15 cellular contexts compared by ENCODE assay signal in genomic region chr5:89418821-89419085, GRCh38.
DNase-seq lines count a peak whose midpoint lies in the region; ATAC-seq, FAIRE-seq and TF ChIP-seq lines count a peak whose summit lies in the region.
"Had no signal": no experiment of that assay in that cellular context is flagged by ENCODE, and none has a peak within 500 bp of the region (broad histone marks: within the 10 kb centered on the region; RNA-seq: fewer than 3 reads in every experiment).

No MANE protein-coding gene starts in this region.

- H2AFZ ChIP-seq in H1 (ENCODE audit: low read length) = peak overlapping the region; percentile 61; the same call in 1 of the 2 replicates
- H2AFZ ChIP-seq: GM23338 had no signal

- H3K4me3 Mint-ChIP-seq in CD14-positive monocyte (no peak overlapping the region), immature natural killer cell (no peak overlapping the region)
- H3K4me3 Mint-ChIP-seq in activated T-helper 17 cell treated with anti-CD3 and anti-CD28 coated beads, Interleukin-2, amount 50 U/mL, for 72 hours = no peak overlapping the region
- H3K4me3 Mint-ChIP-seq: CD4-positive, CD25-positive, alpha-beta regulatory T cell; GM23338 had no signal

- H3K36me3 ChIP-seq in H1 (ENCODE audit: control insufficient read depth in 2 of 4, insufficient read depth in 4 of 4, low read length in 3 of 4) (no peaks in the 10 kb centered on the region), HAP-1 (replicated peaks) (no peaks in the 10 kb centered on the region)

- no peak overlapping the region for H2BK15ac ChIP-seq in H1 (ENCODE audit: low read length)

- TF ChIP-seq CTCF in CD14-positive monocyte (IDR thresholded peaks at IDR 0.05) (no peak), H1 (IDR thresholded peaks at IDR 0.05; ENCODE audit: control extremely low read depth in 1 of 3, insufficient read depth in 1 of 3, low read depth in 1 of 3, low read length in 3 of 3) (no peak)

- TF ChIP-seq RAD21 in H1 (IDR thresholded peaks at IDR 0.05 in 1 of 2, conservative IDR thresholded peaks at IDR 0.05 in 1 of 2; ENCODE audit: low read depth in 2 of 2, low read length in 2 of 2) = no peak

- in situ Hi-C loops in HAP-1 (cut with MboI; ENCODE audit: low sequenced_read_pairs) = no loop called here

- H3K9me3 ChIP-seq in H1 (ENCODE audit: insufficient read depth in 2 of 2, low read depth in 1 of 2, low read length in 1 of 2) (no peaks in the 10 kb centered on the region), HAP-1 (no peaks in the 10 kb centered on the region)

- POLR2A ChIA-PET in H1 (lab: Charles Lee; ENCODE audit: partially characterized antibody) = no interaction called here

- peak overlapping the region; percentile 62 to 90 (median 76) for H3K27ac Mint-ChIP-seq in CD14-positive monocyte
- H3K27ac Mint-ChIP-seq in activated T-helper 17 cell treated with anti-CD3 and anti-CD28 coated beads, Interleukin-2, amount 50 U/mL, for 72 hours = no peak overlapping the region
- H3K27ac Mint-ChIP-seq in immature natural killer cell = no peak overlapping the region
- H3K27ac Mint-ChIP-seq: CD4-positive, CD25-positive, alpha-beta regulatory T cell; GM23338 had no signal

- H3K56ac ChIP-seq in H1 (replicated peaks; ENCODE audit: insufficient read length, low read depth, low read length) = no peak overlapping the region

- no peak overlapping the region for H3K14ac ChIP-seq in H1 (ENCODE audit: insufficient read length)

- H3K27ac ChIP-seq in H1 (ENCODE audit: low read depth, low read length) = no peak overlapping the region

- H3K36me3 Mint-ChIP-seq in CD14-positive monocyte = peaks cover 15 to 27% of the 10 kb centered on the region in 2 donors
- no peaks in the 10 kb centered on the region for H3K36me3 Mint-ChIP-seq in activated T-helper 17 cell treated with anti-CD3 and anti-CD28 coated beads, Interleukin-2, amount 50 U/mL, for 72 hours (ENCODE audit: low read depth)
- peaks cover 0 to 5% (median 0%) of the 10 kb centered on the region in 3 donors for H3K36me3 Mint-ChIP-seq in immature natural killer cell
- H3K36me3 Mint-ChIP-seq: CD4-positive, CD25-positive, alpha-beta regulatory T cell had no signal

- 92% methylated on average over 2 of the region's 2 CpGs; no CpG with 5 or more reads in 1 of the 2 experiments for WGBS in H1 (ENCODE audit: extremely low coverage in 1 of 2, insufficient coverage in 1 of 2, insufficient read length in 1 of 2, insufficient replicate concordance in 2 of 2, low coverage in 1 of 2, low lambda C conversion rate in 2 of 2, missing lambda C conversion rate in 1 of 2), 2 experiments

- no peak overlapping the region for H2BK12ac ChIP-seq in H1 (ENCODE audit: low read depth, low read length)

- no peak overlapping the region for H4K8ac ChIP-seq in H1 (ENCODE audit: extremely low read depth, insufficient read depth, low read length)

- intact Hi-C loops in CD14-positive monocyte (cut with micrococcal nuclease) = no loop called here

- no peak for ATAC-seq in activated T-helper 17 cell treated with anti-CD3 and anti-CD28 coated beads, Interleukin-2, amount 50 U/mL, for 72 hours (replicated peaks)
- ATAC-seq: GM12878, GM23338, HCT116 had no signal

- TF ChIP-seq EP300 in H1 (IDR thresholded peaks at IDR 0.05; ENCODE audit: borderline replicate concordance in 1 of 2, low read depth in 2 of 2, low read length in 2 of 2) = no peak

- no peak overlapping the region for H2AK5ac ChIP-seq in H1 (ENCODE audit: low read depth, low read length)

- H3K23me2 ChIP-seq in H1 (ENCODE audit: low read depth, low read length) = no peaks in the 10 kb centered on the region

- no peak for FAIRE-seq in H1 (lab: Jason Lieb, UNC)
- FAIRE-seq: A204.1, GM12878, GM18507 had no signal

- H4K20me1 ChIP-seq in H1 (replicated peaks in 1 of 2; ENCODE audit: control insufficient read depth in 1 of 2, insufficient read depth in 2 of 2, low read length in 2 of 2) = no peaks in the 10 kb centered on the region

- H3K9me3 Mint-ChIP-seq in CD14-positive monocyte (peaks cover 20 to 40% (median 27%) of the 10 kb centered on the region in 7 donors), immature natural killer cell (peaks cover 0 to 17% (median 0%) of the 10 kb centered on the region in 6 donors)
- peaks cover 19% of the 10 kb centered on the region for H3K9me3 Mint-ChIP-seq in activated T-helper 17 cell treated with anti-CD3 and anti-CD28 coated beads, Interleukin-2, amount 50 U/mL, for 72 hours
- H3K9me3 Mint-ChIP-seq: GM23338 had no signal

- H4K5ac ChIP-seq in H1 (ENCODE audit: insufficient read length, low read depth, low read length) = no peak overlapping the region

- H3K79me1 ChIP-seq in H1 (ENCODE audit: low read depth, low read length) = no peaks in the 10 kb centered on the region

- no peak overlapping the region for H4K91ac ChIP-seq in H1 (replicated peaks; ENCODE audit: insufficient read length, low read length)

- DNase-seq in CD14-positive monocyte (ENCODE audit: low spot score) = no peak
- peak; percentile 13 for DNase-seq in M059J (ENCODE audit: low read depth)
- no peak for DNase-seq in H1 (ENCODE audit: low read depth in 1 of 2, low spot score in 2 of 2)
- peak; percentile 20 for DNase-seq in renal cortical epithelial cell (ENCODE audit: low read depth)
- no peak for DNase-seq in activated CD4-positive, alpha-beta T cell treated with anti-CD3 and anti-CD28 coated beads, Interleukin-2, amount 50 U/mL, for 48 hours
- DNase-seq in HAP-1 (ENCODE audit: low spot score in 2 of 2) = no peak
- DNase-seq in immature natural killer cell = no peak
- DNase-seq: CD4-positive, CD25-positive, alpha-beta regulatory T cell; KG1 had no signal

- no peak overlapping the region for H2BK20ac ChIP-seq in H1 (ENCODE audit: low read length)

- CTCF ChIA-PET in H1 (lab: Charles Lee; ENCODE audit: partially characterized antibody) = interaction anchor here (0.7 to 1.2 kb wide), 2 partner anchors 27 to 312 kb away, joined by 3 read pairs; no protein-coding TSS in a partner anchor

- H2BK120ac ChIP-seq in H1 (replicated peaks; ENCODE audit: low read depth, low read length) = no peak overlapping the region

- H3K4me3 ChIP-seq in H1 (ENCODE audit: extremely low read depth in 1 of 4, insufficient read depth in 2 of 4, low read depth in 3 of 4, low read length in 4 of 4) (no peak overlapping the region), HAP-1 (no peak overlapping the region)
- H3K4me3 ChIP-seq: GM12878, GM23338 had no signal

- H3K4ac ChIP-seq in H1 (replicated peaks; ENCODE audit: insufficient read length, low read depth, low read length) = no peak overlapping the region

- H3K4me2 ChIP-seq in H1 (ENCODE audit: insufficient read depth in 1 of 2, low read depth in 2 of 2, low read length in 2 of 2) = no peak overlapping the region
- H3K4me2 ChIP-seq: GM23338 had no signal

- H3K9ac ChIP-seq in H1 (replicated peaks in 1 of 4; ENCODE audit: extremely low read depth in 1 of 4, low read depth in 3 of 4, low read length in 3 of 4) = no peak overlapping the region

- H3K4me1 ChIP-seq in H1 (replicated peaks in 1 of 4; ENCODE audit: control insufficient read depth in 3 of 4, insufficient read depth in 4 of 4, low read length in 3 of 4) = no peaks in the 10 kb centered on the region; a peak in 1 of 7 replicates
- no peaks in the 10 kb centered on the region for H3K4me1 ChIP-seq in HAP-1

- H3K4me1 Mint-ChIP-seq in CD14-positive monocyte (peaks cover 19% of the 10 kb centered on the region), immature natural killer cell (peaks cover 8 to 14% of the 10 kb centered on the region in 2 donors)
- no peaks in the 10 kb centered on the region for H3K4me1 Mint-ChIP-seq in activated T-helper 17 cell treated with anti-CD3 and anti-CD28 coated beads, Interleukin-2, amount 50 U/mL, for 72 hours
- H3K4me1 Mint-ChIP-seq: CD4-positive, CD25-positive, alpha-beta regulatory T cell had no signal

- H3K27me3 ChIP-seq in H1 (replicated peaks in 1 of 4; ENCODE audit: control insufficient read depth in 3 of 4, extremely low read depth in 1 of 4, insufficient read depth in 3 of 4, low read length in 3 of 4) (no peaks in the 10 kb centered on the region), HAP-1 (ENCODE audit: low read depth) (no peaks in the 10 kb centered on the region)

- no peak overlapping the region for H3K18ac ChIP-seq in H1 (ENCODE audit: extremely low read depth, low read length)

- no peaks in the 10 kb centered on the region for H3K79me2 ChIP-seq in H1 (ENCODE audit: control insufficient read depth in 1 of 2, insufficient read depth in 2 of 2, low read length in 2 of 2)

- H2BK5ac ChIP-seq in H1 (ENCODE audit: low read depth, low read length) = no peak overlapping the region

- H3K27me3 Mint-ChIP-seq in CD14-positive monocyte (ENCODE audit: low read depth in 3 of 3) (no peaks in the 10 kb centered on the region), immature natural killer cell (ENCODE audit: low read depth in 3 of 3) (peaks cover 0 to 1% (median under 1%) of the 10 kb centered on the region in 3 donors)
- H3K27me3 Mint-ChIP-seq in activated T-helper 17 cell treated with anti-CD3 and anti-CD28 coated beads, Interleukin-2, amount 50 U/mL, for 72 hours = no peaks in the 10 kb centered on the region
- H3K27me3 Mint-ChIP-seq: CD4-positive, CD25-positive, alpha-beta regulatory T cell had no signal

- TF ChIP-seq POLR2A in H1 (IDR thresholded peaks at IDR 0.05; ENCODE audit: control extremely low read depth in 1 of 2, low read depth in 2 of 2, low read length in 2 of 2) = no peak

- no peak overlapping the region for H3K23ac ChIP-seq in H1 (ENCODE audit: insufficient read length)

TF ChIP-seq in H1, 55 proteins besides CTCF, POLR2A, EP300 and RAD21:
- TF ChIP-seq EGR1 (IDR thresholded peaks at IDR 0.05; ENCODE audit: borderline replicate concordance, low read depth, low read length) (no peak), SP4 (IDR thresholded peaks at IDR 0.05; ENCODE audit: low read length) (no peak), PHF8 (conservative IDR thresholded peaks at IDR 0.05; ENCODE audit: low read depth, low read length) (no peak), JUN (IDR thresholded peaks at IDR 0.05; ENCODE audit: low read depth, low read length) (no peak), NANOG (IDR thresholded peaks at IDR 0.05; ENCODE audit: insufficient read depth, low read depth, low read length, poor library complexity, severe bottlenecking) (no peak), TEAD4 (IDR thresholded peaks at IDR 0.05; ENCODE audit: low read depth, low read length) (no peak), SP1 (IDR thresholded peaks at IDR 0.05; ENCODE audit: low read depth, low read length) (no peak), BACH1 (IDR thresholded peaks at IDR 0.05; ENCODE audit: low read length) (no peak), TCF12 (IDR thresholded peaks at IDR 0.05; ENCODE audit: low read depth, low read length) (no peak), TAF7 (optimal IDR thresholded peaks at IDR 0.05; ENCODE audit: borderline replicate concordance, low read depth, low read length) (no peak), KDM4A (IDR thresholded peaks at IDR 0.05; ENCODE audit: low read depth, low read length, severe bottlenecking) (no peak), FOSL1 (IDR thresholded peaks at IDR 0.05; ENCODE audit: insufficient read depth, low read depth, low read length) (no peak), CTBP2 (IDR thresholded peaks at IDR 0.05; ENCODE audit: borderline replicate concordance, insufficient read depth, insufficient read length, low read length) (no peak), MAFK (IDR thresholded peaks at IDR 0.05; ENCODE audit: low read depth, low read length) (no peak)

Comparison
In these comparisons a context has a peak if more than half of its experiments do, and no peak if none do; other contexts are left out.
1. DNase-seq: peak in M059J (single experiment) and renal cortical epithelial cell (single experiment); none in CD14-positive monocyte (single experiment), H1 (0 of 2), activated CD4-positive, alpha-beta T cell treated with anti-CD3 and anti-CD28 coated beads, Interleukin-2, amount 50 U/mL, for 48 hours (0 of 2), HAP-1 (0 of 2) and immature natural killer cell (0 of 3).
2. H3K27ac Mint-ChIP-seq: peak in CD14-positive monocyte (7 of 7); none in activated T-helper 17 cell treated with anti-CD3 and anti-CD28 coated beads, Interleukin-2, amount 50 U/mL, for 72 hours (single experiment) and immature natural killer cell (0 of 6).